Comparison of ENCODE assay signal across 8 cellular contexts in the genomic region with DNA sequence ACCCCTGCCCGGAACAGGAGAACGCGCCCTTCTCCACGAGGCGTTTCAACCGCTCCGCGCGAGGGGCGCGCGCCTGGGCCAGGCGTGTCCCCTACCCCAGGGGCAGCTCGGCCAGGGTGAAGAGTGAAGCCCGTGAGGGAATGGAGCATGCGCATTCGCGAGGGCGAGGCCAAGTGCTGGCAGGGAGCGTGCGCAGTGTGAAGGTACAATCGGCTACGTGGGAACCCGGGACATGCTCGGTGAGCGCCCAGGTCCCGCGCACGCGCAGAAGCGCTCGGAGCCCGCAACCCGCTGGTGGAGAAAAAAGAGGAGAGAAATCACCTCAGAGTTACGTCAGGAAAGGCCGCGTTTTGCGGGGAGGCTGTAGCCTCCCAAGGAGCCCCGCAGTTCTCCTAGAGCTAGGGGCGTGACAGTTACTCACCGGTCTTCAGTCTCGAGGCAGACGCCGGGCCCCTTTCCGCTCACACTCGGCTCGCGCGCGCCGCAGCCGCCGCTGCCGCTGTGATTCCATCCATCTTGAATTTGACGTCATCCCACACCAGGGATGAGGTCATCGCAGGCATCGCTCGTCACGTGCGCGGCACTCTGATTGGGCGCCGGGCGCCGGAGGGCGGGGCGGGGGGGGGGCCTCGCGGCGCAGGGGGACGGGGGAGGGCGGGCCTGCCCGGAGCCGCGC. TPM values are rescaled to one million over a fixed set of nuclear protein-coding genes. Genes with fewer than 3 reads are reported as not detected.
DNase-seq lines count a peak whose midpoint lies in the region; TF ChIP-seq lines count a peak whose summit lies in the region.

A gene (minus strand): TSS at position 530 of the 676 bp plus-strand sequence. CDS start 16,265 bp downstream, outside the sequence.

- H3K27me3 ChIP-seq in SK-N-SH (ENCODE audit: insufficient read depth) (no peaks in the 10 kb centered on the region; the same call in 1 of the 2 replicates), suprapubic skin (no peaks in the 10 kb centered on the region)

- POLR2A ChIA-PET in SK-N-SH (lab: Yijun Ruan, JAX) = no interaction called here

- H3K4me3 Mint-ChIP-seq in HFFc6 = peak within 1 kb of the TSS; percentile 90

- peak within 1 kb of the TSS; percentile 88 for H3K9ac ChIP-seq in SK-N-SH

- H3K27ac Mint-ChIP-seq in HFFc6 = peak within 1 kb of the TSS; percentile 98

- H3K36me3 Mint-ChIP-seq in HFFc6 (ENCODE audit: low read depth) = peaks cover 31% of the 10 kb centered on the region

- H3K4me1 ChIP-seq in SK-N-SH (ENCODE audit: control insufficient read depth in 1 of 2, insufficient read depth in 2 of 2, low read depth in 1 of 2, low read length in 1 of 2) = peaks cover 0 to 9% of the 10 kb centered on the region in 2 experiments; a peak in 2 of 4 replicates
- H3K4me1 ChIP-seq in suprapubic skin = peaks cover 29% of the 10 kb centered on the region

- H3K4me3 ChIP-seq in SK-N-SH (ENCODE audit: low read depth in 2 of 2, low read length in 1 of 2) (peak within 1 kb of the TSS; percentile 80 to 81), suprapubic skin (peak within 1 kb of the TSS; percentile 94)

- peaks cover 28% of the 10 kb centered on the region for H3K4me1 Mint-ChIP-seq in HFFc6 (ENCODE audit: low read depth)

- no peaks in the 10 kb centered on the region for H3F3A ChIP-seq in SK-N-SH (replicated peaks; ENCODE audit: insufficient read depth)

- TF ChIP-seq EP300 in SK-N-SH (IDR thresholded peaks at IDR 0.05; ENCODE audit: borderline replicate concordance in 1 of 2, low read depth in 1 of 2, low read length in 1 of 2) = no peak
- TF ChIP-seq EP300 in suprapubic skin (IDR thresholded peaks at IDR 0.05) = no peak

- H3K9me3 ChIP-seq in SK-N-SH (no peaks in the 10 kb centered on the region), suprapubic skin (no peaks in the 10 kb centered on the region)

- TF ChIP-seq RAD21 in SK-N-SH (IDR thresholded peaks at IDR 0.05; ENCODE audit: low read length) = no peak

- no peaks in the 10 kb centered on the region for H3K9me3 Mint-ChIP-seq in HFFc6

- no peak for TF ChIP-seq CTCF in HFFc6 (IDR thresholded peaks at IDR 0.05)
- no peak for TF ChIP-seq CTCF in SK-N-SH (IDR thresholded peaks at IDR 0.05)
- no peak for TF ChIP-seq CTCF in suprapubic skin (IDR thresholded peaks at IDR 0.05)

- 3% methylated on average over 36 of the region's 75 CpGs for WGBS in SK-N-SH (ENCODE audit: low lambda C conversion rate)
- 2% methylated on average over 16 of the region's 75 CpGs for WGBS in suprapubic skin

- peak; percentile 98 for DNase-seq in GM03348 (ENCODE audit: low spot score)
- peak; percentile 97 for DNase-seq in HFFc6
- DNase-seq in NCI-H1048 (lab: John Stamatoyannopoulos, UW) = peak; percentile 96
- peak; percentile 96 for DNase-seq in SK-N-SH
- peak; percentile 98 for DNase-seq in activated naive CD4-positive, alpha-beta T cell treated with anti-CD3 and anti-CD28 coated beads, Interleukin-2, amount 50 U/mL, for 16 hours
- peak; percentile 95 for DNase-seq in germinal center (ENCODE audit: low spot score)
- peak in 55 of 56 donors; percentile 65 to 98 (median 95) for DNase-seq in nucleus accumbens (lab: John Stamatoyannopoulos, UW)
- peak; percentile 98 to 99 for DNase-seq in suprapubic skin (ENCODE audit: low spot score in 2 of 2)

- peak within 1 kb of the TSS; percentile 80 for H2AFZ ChIP-seq in SK-N-SH (ENCODE audit: low read depth)

- peaks cover 41% of the 10 kb centered on the region for H3K79me2 ChIP-seq in SK-N-SH (ENCODE audit: insufficient read depth)

- no peaks in the 10 kb centered on the region; the same call in 1 of the 2 replicates for H4K20me1 ChIP-seq in SK-N-SH (ENCODE audit: insufficient read depth)

- peaks cover 0 to 5% of the 10 kb centered on the region in 2 experiments for H3K36me3 ChIP-seq in SK-N-SH (replicated peaks in 1 of 2; ENCODE audit: control insufficient read depth in 1 of 2, insufficient read depth in 2 of 2, low read length in 1 of 2)
- peaks cover 3% of the 10 kb centered on the region for H3K36me3 ChIP-seq in suprapubic skin

- H3K27me3 Mint-ChIP-seq in HFFc6 (ENCODE audit: insufficient read depth) = peaks cover 7% of the 10 kb centered on the region

- CTCF ChIA-PET in SK-N-SH (lab: Yijun Ruan, JAX) = interaction anchor here (1.2 to 1.3 kb wide), 2 partner anchors 97 to 193 kb away, joined by 3 read pairs; no protein-coding TSS in a partner anchor

- no peaks in the 10 kb centered on the region for H3K9me2 ChIP-seq in SK-N-SH

- H3K4me2 ChIP-seq in SK-N-SH = peak within 1 kb of the TSS; percentile 92

- peak in 1 of 2 donors; percentile 52 for TF ChIP-seq POLR2A in suprapubic skin (IDR thresholded peaks at IDR 0.05)

- H3K27ac ChIP-seq in SK-N-SH (ENCODE audit: low read depth in 2 of 2, low read length in 1 of 2) (peak within 1 kb of the TSS; percentile 95 to 98), suprapubic skin (peak within 1 kb of the TSS; percentile 95)

TF ChIP-seq in SK-N-SH, 30 proteins besides CTCF, POLR2A, EP300 and RAD21:
- TF ChIP-seq, protein P1, sequence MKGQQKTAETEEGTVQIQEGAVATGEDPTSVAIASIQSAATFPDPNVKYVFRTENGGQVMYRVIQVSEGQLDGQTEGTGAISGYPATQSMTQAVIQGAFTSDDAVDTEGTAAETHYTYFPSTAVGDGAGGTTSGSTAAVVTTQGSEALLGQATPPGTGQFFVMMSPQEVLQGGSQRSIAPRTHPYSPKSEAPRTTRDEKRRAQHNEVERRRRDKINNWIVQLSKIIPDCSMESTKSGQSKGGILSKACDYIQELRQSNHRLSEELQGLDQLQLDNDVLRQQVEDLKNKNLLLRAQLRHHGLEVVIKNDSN (IDR thresholded peaks at IDR 0.05; ENCODE audit: borderline replicate concordance, low read depth) = peak; percentile 87
- TF ChIP-seq YY1 (IDR thresholded peaks at IDR 0.05; ENCODE audit: low read depth) = peak; percentile 78; the same call in 1 of the 2 replicates
- TF ChIP-seq, protein P2, sequence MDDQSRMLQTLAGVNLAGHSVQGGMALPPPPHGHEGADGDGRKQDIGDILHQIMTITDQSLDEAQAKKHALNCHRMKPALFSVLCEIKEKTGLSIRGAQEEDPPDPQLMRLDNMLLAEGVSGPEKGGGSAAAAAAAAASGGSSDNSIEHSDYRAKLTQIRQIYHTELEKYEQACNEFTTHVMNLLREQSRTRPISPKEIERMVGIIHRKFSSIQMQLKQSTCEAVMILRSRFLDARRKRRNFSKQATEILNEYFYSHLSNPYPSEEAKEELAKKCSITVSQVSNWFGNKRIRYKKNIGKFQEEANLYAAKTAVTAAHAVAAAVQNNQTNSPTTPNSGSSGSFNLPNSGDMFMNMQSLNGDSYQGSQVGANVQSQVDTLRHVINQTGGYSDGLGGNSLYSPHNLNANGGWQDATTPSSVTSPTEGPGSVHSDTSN (IDR thresholded peaks at IDR 0.05) = peak; percentile 26; the same call in 1 of the 2 replicates
- 0 out of 2 replicates have a peak, but pooled peaks have one; percentile 28 for TF ChIP-seq TAF1 (IDR thresholded peaks at IDR 0.05; ENCODE audit: borderline replicate concordance, low read depth, low read length)
- TF ChIP-seq FOXM1 (IDR thresholded peaks at IDR 0.05; ENCODE audit: low read depth) = no peak
- peak; percentile 53; the same call in 1 of the 2 replicates for TF ChIP-seq MXI1 (IDR thresholded peaks at IDR 0.05; ENCODE audit: low read depth, low read length)
- no peak; the same call in 1 of the 2 replicates for TF ChIP-seq RCOR1 (IDR thresholded peaks at IDR 0.05; ENCODE audit: low read length)
- TF ChIP-seq, protein P3, sequence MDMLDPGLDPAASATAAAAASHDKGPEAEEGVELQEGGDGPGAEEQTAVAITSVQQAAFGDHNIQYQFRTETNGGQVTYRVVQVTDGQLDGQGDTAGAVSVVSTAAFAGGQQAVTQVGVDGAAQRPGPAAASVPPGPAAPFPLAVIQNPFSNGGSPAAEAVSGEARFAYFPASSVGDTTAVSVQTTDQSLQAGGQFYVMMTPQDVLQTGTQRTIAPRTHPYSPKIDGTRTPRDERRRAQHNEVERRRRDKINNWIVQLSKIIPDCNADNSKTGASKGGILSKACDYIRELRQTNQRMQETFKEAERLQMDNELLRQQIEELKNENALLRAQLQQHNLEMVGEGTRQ (IDR thresholded peaks at IDR 0.05; ENCODE audit: borderline replicate concordance, low read depth, low read length) = peak; percentile 18; the same call in 1 of the 2 replicates
- no peak for TF ChIP-seq RFX5 (IDR thresholded peaks at IDR 0.05; ENCODE audit: low read length)
- TF ChIP-seq POLR2AphosphoS5 (IDR thresholded peaks at IDR 0.05; ENCODE audit: low read depth, low read length) = peak; percentile 65
- peak; percentile 96 for TF ChIP-seq NRF1 (IDR thresholded peaks at IDR 0.05; ENCODE audit: low read depth, low read length)
- no peak for TF ChIP-seq ELF1 (IDR thresholded peaks at IDR 0.05)
- TF ChIP-seq SIN3A (IDR thresholded peaks at IDR 0.05; ENCODE audit: borderline replicate concordance, low read depth, low read length) = no peak
- peak; percentile 21; the same call in 1 of the 2 replicates for TF ChIP-seq FOSL2 (IDR thresholded peaks at IDR 0.05; ENCODE audit: borderline replicate concordance, low read depth)
- TF ChIP-seq CHD2 (IDR thresholded peaks at IDR 0.05; ENCODE audit: low read length, partially characterized antibody) = peak; percentile 13
- peak; percentile 6; the same call in 1 of the 2 replicates for TF ChIP-seq JUND (IDR thresholded peaks at IDR 0.05)
TF ChIP-seq in SK-N-SH: peak in this region for 11.

RNA-seq across cellular contexts. Expression of the gene that starts here (rescaled TPM):
- total RNA-seq in HFFc6 (2021; fragmentation: NEBNext Ultra II Directional; extraction: Animal tissue kit (Norgen Biotek cat#: 25700)) = 10 to 100 TPM; 16.6 to 19.5 (median 18.9) TPM
- polyA plus RNA-seq in SK-N-SH (2012; rRNA removed) = 2.9 and 3.8 TPM in 2 replicates
- 2.7 and 3.8 TPM in 2 replicates for polyA plus RNA-seq in SK-N-SH (2012; cell fraction: cytosol; rRNA removed)
- polyA plus RNA-seq in SK-N-SH (2012; cell fraction: nucleus; rRNA removed) = 8.0 and 11.4 TPM in 2 replicates
- total RNA-seq in suprapubic skin = 10 to 100 TPM; 24.5 to 39.1 (median 30.5) TPM

Comparison
In these comparisons a context has a peak if more than half of its experiments do, and no peak if none do; other contexts are left out.
1. Peak in every context shown above with its lines: DNase-seq, H3K4me3 ChIP-seq and H3K27ac ChIP-seq.